Comparison of ENCODE assay signal across 16 cellular contexts in the genomic region with DNA sequence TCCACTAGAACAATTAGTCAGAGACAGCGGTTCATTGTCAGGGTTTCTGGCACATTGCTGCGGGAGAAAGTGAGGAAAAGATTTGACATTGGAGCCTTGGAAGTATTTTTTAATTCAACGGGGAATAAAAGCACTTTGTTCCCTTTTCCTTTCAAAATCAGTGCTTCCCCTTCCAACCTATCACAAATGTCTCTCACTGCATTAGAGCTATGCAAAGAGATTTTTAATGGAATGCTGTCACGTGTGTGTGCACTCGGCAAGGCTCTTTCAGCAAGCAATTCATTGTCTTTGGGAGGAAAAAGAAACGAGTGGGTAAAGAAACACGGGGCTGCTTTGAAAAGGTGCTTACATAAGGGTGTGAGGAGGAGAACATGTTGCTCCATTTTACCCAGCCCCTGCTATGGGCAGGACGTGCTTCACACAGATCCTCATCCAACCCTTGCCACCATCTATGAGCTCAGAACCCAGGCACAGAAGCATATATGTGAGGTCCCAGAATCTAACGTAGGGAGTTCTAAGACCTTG.
DNase-seq lines count a peak whose midpoint lies in the region; ATAC-seq, FAIRE-seq and TF ChIP-seq lines count a peak whose summit lies in the region.
"Had no signal": no experiment of that assay in that cellular context is flagged by ENCODE, and none has a peak within 500 bp of the region (broad histone marks: within the 10 kb centered on the region; RNA-seq: fewer than 3 reads in every experiment).

No MANE protein-coding gene starts in this region.

- H4K20me1 ChIP-seq in BLaER1 treated with 17β-estradiol and CSF1 and Interleukin-3, amounts not matched to agents 10 nM and 100 nM, result peaks cover 0 to 15% (median 0%) of the 10 kb centered on the region in 11 experiments; a peak in 4 of 22 replicates
- no peaks in the 10 kb centered on the region for H4K20me1 ChIP-seq in astrocyte (ENCODE audit: insufficient read depth, low read length)

- DNase-seq in astrocyte (ENCODE audit: low read depth), result no peak
- DNase-seq in putamen (ENCODE audit: low spot score), result peak; percentile 87
- DNase-seq in SW480 (ENCODE audit: low spot score), result no peak
- DNase-seq in HFFc6, result no peak
- DNase-seq: activated CD8-positive, alpha-beta memory T cell treated with anti-CD3 and anti-CD28 coated beads, Interleukin-2, amount 50 U/mL, for 4 hours; GOT3; NCI-H1417 treated with DMSO at 0.1 percent for 48 hours had no signal

- H3K36me3 ChIP-seq in BLaER1 treated with 17β-estradiol and CSF1 and Interleukin-3, amounts not matched to agents 10 nM and 100 nM, result no peaks in the 10 kb centered on the region
- no peaks in the 10 kb centered on the region for H3K36me3 ChIP-seq in astrocyte (ENCODE audit: insufficient read depth, low read length)

- peak overlapping the region in 4 of 11 experiments; percentile 4 to 62 (median 48); a peak in 9 of 22 replicates for H3K9ac ChIP-seq in BLaER1 treated with 17β-estradiol and CSF1 and Interleukin-3, amounts not matched to agents 10 nM and 100 nM
- no peak overlapping the region for H3K9ac ChIP-seq in astrocyte (ENCODE audit: low read length)
- H3K9ac ChIP-seq: KMS-11 had no signal

- H3K36me3 Mint-ChIP-seq in astrocyte (ENCODE audit: low read depth, unreplicated experiment), result no peaks in the 10 kb centered on the region
- H3K36me3 Mint-ChIP-seq in HFFc6 (ENCODE audit: low read depth), result no peaks in the 10 kb centered on the region
- H3K36me3 Mint-ChIP-seq: stimulated activated effector memory CD8-positive, alpha-beta T cell treated with anti-CD3 and anti-CD28 coated beads, Interleukin-12 subunit alpha, Interleukin-12 subunit beta, amount 100 ng/mL, for 72 hours had no signal

- no peak overlapping the region for H2AFZ ChIP-seq in astrocyte (ENCODE audit: low read depth, low read length)

- peak overlapping the region in 8 of 11 experiments; percentile 24 to 76 (median 56); a peak in 15 of 22 replicates for H3K27ac ChIP-seq in BLaER1 treated with 17β-estradiol and CSF1 and Interleukin-3, amounts not matched to agents 10 nM and 100 nM
- H3K27ac ChIP-seq in astrocyte (ENCODE audit: low read depth, low read length), result no peak overlapping the region
- H3K27ac ChIP-seq in layer of hippocampus (ENCODE audit: low read depth, low read length), result peak overlapping the region; percentile 89

- no peak for FAIRE-seq in astrocyte (lab: Jason Lieb, UNC)
- FAIRE-seq: G401.6, GM12892, urothelium cell line had no signal

- H3K9me3 ChIP-seq in BLaER1 treated with 17β-estradiol and CSF1 and Interleukin-3, amounts not matched to agents 10 nM and 100 nM (replicated peaks in 1 of 11), result no peaks in the 10 kb centered on the region
- no peaks in the 10 kb centered on the region for H3K9me3 ChIP-seq in astrocyte (ENCODE audit: insufficient read depth, low read depth, low read length)

- H3K4me3 ChIP-seq in BLaER1 treated with 17β-estradiol and CSF1 and Interleukin-3, amounts not matched to agents 10 nM and 100 nM, result no peak overlapping the region
- no peak overlapping the region for H3K4me3 ChIP-seq in astrocyte (ENCODE audit: insufficient read depth, low read depth, low read length)

- no peak for ATAC-seq in GM18861 (IDR thresholded peaks at IDR 0.05; ENCODE audit: unreplicated experiment)
- no peak for ATAC-seq in HG02798 (IDR thresholded peaks at IDR 0.05; ENCODE audit: poor library complexity, unreplicated experiment)
- ATAC-seq: stimulated activated effector memory CD8-positive, alpha-beta T cell treated with anti-CD3 and anti-CD28 coated beads, Interleukin-12 subunit alpha, Interleukin-12 subunit beta, amount 100 ng/mL, for 72 hours had no signal

- TF ChIP-seq CTCF in astrocyte (IDR thresholded peaks at IDR 0.05; ENCODE audit: insufficient read depth, low read depth, low read length) (no peak), HFFc6 (IDR thresholded peaks at IDR 0.05) (no peak)

- H3K27ac Mint-ChIP-seq in astrocyte (ENCODE audit: unreplicated experiment), result peak overlapping the region; percentile 98
- H3K27ac Mint-ChIP-seq in HFFc6, result no peak overlapping the region
- H3K27ac Mint-ChIP-seq: stimulated activated effector memory CD8-positive, alpha-beta T cell treated with anti-CD3 and anti-CD28 coated beads, Interleukin-12 subunit alpha, Interleukin-12 subunit beta, amount 100 ng/mL, for 72 hours had no signal

- H3K9me3 Mint-ChIP-seq in astrocyte (ENCODE audit: unreplicated experiment), result no peaks in the 10 kb centered on the region
- no peaks in the 10 kb centered on the region for H3K9me3 Mint-ChIP-seq in HFFc6
- H3K9me3 Mint-ChIP-seq: stimulated activated effector memory CD8-positive, alpha-beta T cell treated with anti-CD3 and anti-CD28 coated beads, Interleukin-12 subunit alpha, Interleukin-12 subunit beta, amount 100 ng/mL, for 72 hours had no signal

- H3K4me1 ChIP-seq in BLaER1 treated with 17β-estradiol and CSF1 and Interleukin-3, amounts not matched to agents 10 nM and 100 nM, result peaks cover 53 to 69% (median 63%) of the 10 kb centered on the region in 10 experiments
- H3K4me1 ChIP-seq in astrocyte (ENCODE audit: insufficient read depth, low read length), result peaks cover 29% of the 10 kb centered on the region

- peaks cover 6% of the 10 kb centered on the region for H3K27me3 Mint-ChIP-seq in astrocyte (ENCODE audit: low read depth, unreplicated experiment)
- peaks cover 11% of the 10 kb centered on the region for H3K27me3 Mint-ChIP-seq in HFFc6 (ENCODE audit: insufficient read depth)

- peaks cover 0 to 26% (median 13%) of the 10 kb centered on the region in 11 experiments; a peak in 12 of 22 replicates for H3K27me3 ChIP-seq in BLaER1 treated with 17β-estradiol and CSF1 and Interleukin-3, amounts not matched to agents 10 nM and 100 nM
- H3K27me3 ChIP-seq in astrocyte (ENCODE audit: insufficient read depth, low read length) (peaks cover 8% of the 10 kb centered on the region), layer of hippocampus (ENCODE audit: control insufficient read depth, insufficient read depth, low read length) (no peaks in the 10 kb centered on the region)

- peak overlapping the region; percentile 75 to 91 (median 86) for H3K4me2 ChIP-seq in BLaER1 treated with 17β-estradiol and CSF1 and Interleukin-3, amounts not matched to agents 10 nM and 100 nM
- H3K4me2 ChIP-seq in astrocyte (ENCODE audit: low read length), result peak overlapping the region; percentile 71

- H3K79me2 ChIP-seq in astrocyte (ENCODE audit: insufficient read depth, low read length), result no peaks in the 10 kb centered on the region

- H3K4me3 Mint-ChIP-seq in astrocyte (ENCODE audit: unreplicated experiment) (no peak overlapping the region), HFFc6 (no peak overlapping the region)
- H3K4me3 Mint-ChIP-seq: stimulated activated effector memory CD8-positive, alpha-beta T cell treated with anti-CD3 and anti-CD28 coated beads, Interleukin-12 subunit alpha, Interleukin-12 subunit beta, amount 100 ng/mL, for 72 hours had no signal

- peaks cover 45% of the 10 kb centered on the region for H3K4me1 Mint-ChIP-seq in astrocyte (ENCODE audit: low read depth, unreplicated experiment)
- peaks cover 40% of the 10 kb centered on the region for H3K4me1 Mint-ChIP-seq in HFFc6 (ENCODE audit: low read depth)
